Comparison of ENCODE assay signal across 27 cellular contexts in genomic region chr4:61820136-61820535, GRCh38.
"Had no signal": no experiment of that assay in that cellular context is flagged by ENCODE, and none has a peak within 500 bp of the region (broad histone marks: within the 10 kb centered on the region; RNA-seq: fewer than 3 reads in every experiment).

No MANE protein-coding gene starts in this region.

- H3K79me2 ChIP-seq: parathyroid adenoma had no signal

- H3K27me3 ChIP-seq: neural progenitor cell, ovary, right lobe of liver, sigmoid colon, stomach, thyroid gland, tibial nerve, upper lobe of left lung, vagina had no signal

- H3K4me1 Mint-ChIP-seq: stimulated activated effector memory CD8-positive, alpha-beta T cell treated with anti-CD3 and anti-CD28 coated beads, Interleukin-12 subunit alpha, Interleukin-12 subunit beta, amount 100 ng/mL, for 72 hours; stimulated activated naive B cell treated with anti-CD40 and anti-IgM and Interleukin-4, amounts not matched to agents 10 μg/mL and 1 μg/mL and 100 μg/mL, for 72 hours had no signal

- H3K4me2 ChIP-seq: neural progenitor cell had no signal

- H3K9ac ChIP-seq: neural progenitor cell, parathyroid adenoma had no signal

- H2AFZ ChIP-seq: neural progenitor cell, parathyroid adenoma had no signal

- H3K36me3 Mint-ChIP-seq: stimulated activated effector memory CD8-positive, alpha-beta T cell treated with anti-CD3 and anti-CD28 coated beads, Interleukin-12 subunit alpha, Interleukin-12 subunit beta, amount 100 ng/mL, for 72 hours; stimulated activated naive B cell treated with anti-CD40 and anti-IgM and Interleukin-4, amounts not matched to agents 10 μg/mL and 1 μg/mL and 100 μg/mL, for 72 hours had no signal

- H3K36me3 ChIP-seq: neural progenitor cell, ovary, right lobe of liver, sigmoid colon, stomach, thoracic aorta, thyroid gland, upper lobe of left lung, vagina had no signal

- ATAC-seq: psoas muscle; right cardiac atrium; right lobe of liver; stimulated activated effector memory CD8-positive, alpha-beta T cell treated with anti-CD3 and anti-CD28 coated beads, Interleukin-12 subunit alpha, Interleukin-12 subunit beta, amount 100 ng/mL, for 72 hours; stimulated activated naive B cell treated with anti-CD40 and anti-IgM and Interleukin-4, amounts not matched to agents 10 μg/mL and 1 μg/mL and 100 μg/mL, for 72 hours had no signal

- H3K27ac ChIP-seq: neural progenitor cell, ovary, parathyroid adenoma, psoas muscle, right lobe of liver, sigmoid colon, stomach, thoracic aorta, thyroid gland, tibial nerve, upper lobe of left lung, vagina had no signal

- H3K4me3 Mint-ChIP-seq: nephron; neural progenitor cell; stimulated activated effector memory CD8-positive, alpha-beta T cell treated with anti-CD3 and anti-CD28 coated beads, Interleukin-12 subunit alpha, Interleukin-12 subunit beta, amount 100 ng/mL, for 72 hours; stimulated activated naive B cell treated with anti-CD40 and anti-IgM and Interleukin-4, amounts not matched to agents 10 μg/mL and 1 μg/mL and 100 μg/mL, for 72 hours; stimulated activated naive CD8-positive, alpha-beta T cell treated with anti-CD3 and anti-CD28 coated beads, Interleukin-15, Interleukin-2, amounts not matched to agents 100 ng/mL and 50 ng/mL, for 24 hours had no signal

- H3K27ac Mint-ChIP-seq: neural progenitor cell; progenitor cell of endocrine pancreas; stimulated activated effector memory CD8-positive, alpha-beta T cell treated with anti-CD3 and anti-CD28 coated beads, Interleukin-12 subunit alpha, Interleukin-12 subunit beta, amount 100 ng/mL, for 72 hours; stimulated activated naive B cell treated with anti-CD40 and anti-IgM and Interleukin-4, amounts not matched to agents 10 μg/mL and 1 μg/mL and 100 μg/mL, for 72 hours; stimulated activated naive CD8-positive, alpha-beta T cell treated with anti-CD3 and anti-CD28 coated beads, Interleukin-15, Interleukin-2, amounts not matched to agents 100 ng/mL and 50 ng/mL, for 24 hours had no signal

- H3K9me3 ChIP-seq: ovary, psoas muscle, right lobe of liver, sigmoid colon, thoracic aorta, thyroid gland, vagina had no signal

- H3K27me3 Mint-ChIP-seq: progenitor cell of endocrine pancreas; stimulated activated naive B cell treated with anti-CD40 and anti-IgM and Interleukin-4, amounts not matched to agents 10 μg/mL and 1 μg/mL and 100 μg/mL, for 72 hours; stimulated activated naive CD8-positive, alpha-beta T cell treated with anti-CD3 and anti-CD28 coated beads, Interleukin-15, Interleukin-2, amounts not matched to agents 100 ng/mL and 50 ng/mL, for 24 hours had no signal

- H3K9me3 Mint-ChIP-seq: nephron had no signal

- DNase-seq: occipital lobe; ovary; posterior cingulate gyrus; psoas muscle; right cardiac atrium; right lobe of liver; sigmoid colon; small intestine; stimulated activated CD4-positive, alpha-beta T cell treated with anti-CD3 and anti-CD28 coated beads, Interleukin-15, amount 100 ng/mL, for 24 hours; stimulated activated CD4-positive, alpha-beta T cell treated with anti-CD3 and anti-CD28 coated beads, Interleukin-2, amount 100 ng/mL, for 24 hours; stimulated activated CD4-positive, alpha-beta T cell treated with anti-CD3 and anti-CD28 coated beads, Interleukin-2, amount 100 ng/mL, for 48 hours; stimulated activated CD4-positive, alpha-beta T cell treated with anti-CD3 and anti-CD28 coated beads, Interleukin-4, amount 100 ng/mL, for 24 hours; stimulated activated naive B cell treated with anti-CD40 and anti-IgM and Interleukin-4, amounts not matched to agents 10 μg/mL and 1 μg/mL and 100 μg/mL, for 72 hours; stimulated activated naive CD4-positive, alpha-beta T cell treated with Interleukin-2 at 50 U/mL for 16 hours; stomach; thyroid gland; trophoblast cell; upper lobe of left lung had no signal

- H3K4me3 ChIP-seq: neural progenitor cell, ovary, psoas muscle, right lobe of liver, sigmoid colon, stomach, thoracic aorta, thyroid gland, tibial nerve, upper lobe of left lung, vagina had no signal

- H3K4me1 ChIP-seq: parathyroid adenoma, psoas muscle, right lobe of liver, sigmoid colon, stomach, thyroid gland, tibial nerve, upper lobe of left lung, vagina had no signal
